ENCODE assay signal across 8 cellular contexts in genomic region chr19:56594783-56595547, GRCh38. TPM values are rescaled to one million over a fixed set of nuclear protein-coding genes. Genes with fewer than 3 reads are reported as not detected.
A peak's percentile ranks its signal among the peaks of the same experiment; 100 is the strongest.
DNase-seq lines count a peak whose midpoint lies in the region; ATAC-seq and TF ChIP-seq lines count a peak whose summit lies in the region.

Gene ZNF71, plus strand, starts transcription at chr19:56595302. Its CDS starts 6,257 bp downstream, at chr19:56601559.

- no peak for TF ChIP-seq CTCF in lung (IDR thresholded peaks at IDR 0.05; ENCODE audit: control extremely low read depth, extremely low read depth)

- H3K9me3 ChIP-seq in lung (ENCODE audit: control insufficient read depth in 2 of 2, insufficient read depth in 1 of 2, low read length in 1 of 2): peaks cover 0 to 6% of the 10 kb centered on the region in 2 donors

- H3K27me3 Mint-ChIP-seq in activated CD8-positive, alpha-beta T cell treated with anti-CD3 and anti-CD28 coated beads, Interleukin-2, amount 10 ng/mL, durations not matched to agents 7 days and 5 days (ENCODE audit: low read depth): no peaks in the 10 kb centered on the region

- H3K4me1 ChIP-seq in lung (ENCODE audit: control insufficient read depth in 2 of 2, insufficient read depth in 2 of 2, low read length in 2 of 2): peaks cover 4 to 8% of the 10 kb centered on the region in 2 donors

- POLR2A ChIA-PET in activated CD8-positive, alpha-beta T cell treated with anti-CD3 and anti-CD28 coated beads, Interleukin-2, amount 10 ng/mL, durations not matched to agents 7 days and 5 days (lab: Charles Lee): interaction anchor here (0.6 to 0.7 kb wide), 3 partner anchors 13 to 57 kb away, joined by 3 to 4 read pairs (median 3); partner anchors contain the start of gene ZNF470

- WGBS in lung, 2 donors: 1% methylated on average over 49 to 52 of the region's 52 CpGs

- CTCF ChIA-PET in activated CD8-positive, alpha-beta T cell treated with anti-CD3 and anti-CD28 coated beads, Interleukin-2, amount 10 ng/mL, durations not matched to agents 7 days and 5 days (lab: Charles Lee): no interaction called here

- peaks cover 36% of the 10 kb centered on the region for H3K36me3 Mint-ChIP-seq in activated CD8-positive, alpha-beta T cell treated with anti-CD3 and anti-CD28 coated beads, Interleukin-2, amount 10 ng/mL, durations not matched to agents 7 days and 5 days (ENCODE audit: low read depth)

- peak; percentile 66 to 70 for DNase-seq in AML-193 (lab: John Stamatoyannopoulos, UW)
- peak; percentile 95 for DNase-seq in GM19240 (ENCODE audit: insufficient read length, low spot score)
- DNase-seq in NCI-H774 (lab: John Stamatoyannopoulos, UW): peak; percentile 89
- DNase-seq in activated CD8-positive, alpha-beta T cell treated with anti-CD3 and anti-CD28 coated beads, Interleukin-2, amount 10 ng/mL, durations not matched to agents 7 days and 5 days: peak; percentile 93
- DNase-seq in effector CD8-positive, alpha-beta T cell (lab: John Stamatoyannopoulos, UW): peak; percentile 74
- peak; percentile 91 for DNase-seq in lung (ENCODE audit: low spot score)
- peak; percentile 54 to 78 (median 67) for DNase-seq in stimulated activated CD4-positive, alpha-beta T cell treated with anti-CD3 and anti-CD28 coated beads, TNF-alpha, amount 100 ng/mL, for 1 hour (ENCODE audit: low read depth in 3 of 3, low spot score in 1 of 3)

- peaks cover 24% of the 10 kb centered on the region for H3K9me3 Mint-ChIP-seq in activated CD8-positive, alpha-beta T cell treated with anti-CD3 and anti-CD28 coated beads, Interleukin-2, amount 10 ng/mL, durations not matched to agents 7 days and 5 days (ENCODE audit: insufficient read depth)

- peak within 1 kb of the TSS; percentile 91 for H3K27ac Mint-ChIP-seq in activated CD8-positive, alpha-beta T cell treated with anti-CD3 and anti-CD28 coated beads, Interleukin-2, amount 10 ng/mL, durations not matched to agents 7 days and 5 days

- ATAC-seq in HG03460 (IDR thresholded peaks at IDR 0.05; ENCODE audit: unreplicated experiment): peak; percentile 89
- peak; percentile 98 for ATAC-seq in activated CD8-positive, alpha-beta T cell treated with anti-CD3 and anti-CD28 coated beads, Interleukin-2, amount 10 ng/mL, durations not matched to agents 7 days and 5 days
- ATAC-seq in lung (ENCODE audit: insufficient read depth, low FRiP score): peak; percentile 96

- H3K27me3 ChIP-seq in lung (ENCODE audit: control insufficient read depth, insufficient read depth): no peaks in the 10 kb centered on the region

- peaks cover 14% of the 10 kb centered on the region for H3K4me1 Mint-ChIP-seq in activated CD8-positive, alpha-beta T cell treated with anti-CD3 and anti-CD28 coated beads, Interleukin-2, amount 10 ng/mL, durations not matched to agents 7 days and 5 days (ENCODE audit: low read depth)

- H3K27ac ChIP-seq in lung (ENCODE audit: low read depth in 1 of 2, low read length in 1 of 2): peak within 1 kb of the TSS; percentile 41 to 45

- no peaks in the 10 kb centered on the region for H3K36me3 ChIP-seq in lung (ENCODE audit: control insufficient read depth in 2 of 2, insufficient read depth in 2 of 2, low read length in 2 of 2)

- peak within 1 kb of the TSS; percentile 91 for H3K4me3 ChIP-seq in lung

- H3K4me3 Mint-ChIP-seq in activated CD8-positive, alpha-beta T cell treated with anti-CD3 and anti-CD28 coated beads, Interleukin-2, amount 10 ng/mL, durations not matched to agents 7 days and 5 days: peak within 1 kb of the TSS; percentile 86

RNA-seq across cellular contexts. Expression of gene ZNF71, which starts in this region (rescaled TPM):
- 1 to 10 TPM; 6.5 to 7.1 TPM for total RNA-seq in activated CD8-positive, alpha-beta T cell treated with anti-CD3 and anti-CD28 coated beads, Interleukin-2, amount 10 ng/mL, durations not matched to agents 7 days and 5 days
- total RNA-seq in lung: 1 to 10 TPM; 6.7 to 8.3 TPM
- polyA plus RNA-seq in lung: 1 to 10 TPM; 2.5 to 4.9 TPM

Comparison
In these comparisons a context has a peak if more than half of its experiments do, and no peak if none do; other contexts are left out.
1. Peak in every context shown above with its lines: DNase-seq, ATAC-seq, H3K4me3 ChIP-seq and H3K27ac ChIP-seq.